ENCODE assay signal across 40 cellular contexts in the genomic region with DNA sequence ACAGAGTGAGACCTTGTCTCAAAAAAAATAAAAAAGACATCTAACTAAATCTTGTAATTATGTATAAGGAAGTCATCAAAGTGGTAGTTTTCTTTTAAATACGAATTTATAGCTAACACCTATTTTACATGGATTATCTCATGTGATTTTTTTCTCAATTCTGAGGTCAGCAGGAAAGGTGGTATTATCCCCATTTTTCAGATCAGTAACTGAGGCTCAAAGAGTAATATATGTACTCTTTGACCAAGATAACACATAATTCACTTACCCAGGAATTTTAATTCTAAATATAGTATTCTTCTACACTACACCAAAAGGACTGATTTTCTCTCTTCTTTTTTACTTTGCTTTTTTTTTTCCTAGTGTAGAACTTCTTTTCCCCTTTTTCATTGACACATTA. TPM values are rescaled to one million over a fixed set of nuclear protein-coding genes. Genes with fewer than 3 reads are reported as not detected.
"Had no signal": no experiment of that assay in that cellular context is flagged by ENCODE, and none has a peak within 500 bp of the region (broad histone marks: within the 10 kb centered on the region; RNA-seq: fewer than 3 reads in every experiment).

No MANE protein-coding gene starts in this region.

- H3K4me3 ChIP-seq: adrenal gland, body of pancreas, breast epithelium had no signal

- H3K9me3 Mint-ChIP-seq: activated B cell treated with CpG ODN at 0.5 μM for 24 hours; activated CD4-positive, alpha-beta T cell treated with anti-CD3 and anti-CD28 coated beads, Interleukin-2, amount 10 ng/mL, durations not matched to agents 24 days and 14 days; activated naive CD4-positive, alpha-beta T cell treated with anti-CD3 and anti-CD28 coated beads, Interleukin-2, amount 50 U/mL, for 72 hours; activated T-cell treated with anti-CD3 and anti-CD28 coated beads, Interleukin-2, amount 50 U/mL, for 4 hours; activated T-helper 17 cell treated with anti-CD3 and anti-CD28 coated beads, Interleukin-2, amount 50 U/mL, for 72 hours had no signal

- H3K27ac Mint-ChIP-seq: activated B cell treated with CpG ODN at 0.5 μM for 24 hours; activated CD4-positive, alpha-beta memory T cell treated with anti-CD3 and anti-CD28 coated beads, Interleukin-2, amount 10 ng/mL, durations not matched to agents 7 days and 5 days; activated CD4-positive, alpha-beta T cell treated with anti-CD3 and anti-CD28 coated beads for 36 hours; activated CD4-positive, alpha-beta T cell treated with anti-CD3 and anti-CD28 coated beads, Interleukin-2, amount 10 ng/mL, durations not matched to agents 24 days and 14 days; activated naive CD4-positive, alpha-beta T cell treated with anti-CD3 and anti-CD28 coated beads for 36 hours; activated naive CD4-positive, alpha-beta T cell treated with anti-CD3 and anti-CD28 coated beads, Interleukin-2, amount 50 U/mL, for 72 hours; activated naive CD8-positive, alpha-beta T cell treated with anti-CD3 and anti-CD28 coated beads for 36 hours; activated T-cell treated with anti-CD3 and anti-CD28 coated beads, Interleukin-2, amount 50 U/mL, for 72 hours; activated T-helper 1 cell treated with anti-CD3 and anti-CD28 coated beads, Interleukin-12 subunit alpha, Interleukin-12 subunit beta, Interleukin-2, Interleukin-4 antibody, amounts not matched to agents 30 ng/mL and 10 ng/mL and 1 ng/mL, durations not matched to agents 14 hours and 24 hours and 36 hours; T-helper 1 cell treated with Interleukin-12 subunit alpha and Interleukin-12 subunit beta and Interleukin-4 antibody, amounts not matched to agents 30 μg/mL and 1 μg/mL, for 36 hours; T-helper 2 cell treated with Interferon-gamma antibody and Interleukin-4, amounts not matched to agents 5 μg/mL and 100 μg/mL, for 36 hours had no signal

- FAIRE-seq: astrocyte, TTC549 had no signal

- H3K27me3 Mint-ChIP-seq: activated B cell treated with CpG ODN at 0.5 μM for 24 hours; activated CD4-positive, alpha-beta memory T cell treated with anti-CD3 and anti-CD28 coated beads, Interleukin-2, amount 10 ng/mL, durations not matched to agents 7 days and 5 days; activated CD4-positive, alpha-beta T cell treated with anti-CD3 and anti-CD28 coated beads for 36 hours; activated CD4-positive, alpha-beta T cell treated with anti-CD3 and anti-CD28 coated beads, Interleukin-2, amount 10 ng/mL, durations not matched to agents 24 days and 14 days; activated naive CD8-positive, alpha-beta T cell treated with anti-CD3 and anti-CD28 coated beads for 36 hours; activated T-helper 17 cell treated with anti-CD3 and anti-CD28 coated beads, Interleukin-2, amount 50 U/mL, for 72 hours had no signal

- H3K4me3 Mint-ChIP-seq: activated B cell treated with CpG ODN at 0.5 μM for 24 hours; activated CD4-positive, alpha-beta memory T cell treated with anti-CD3 and anti-CD28 coated beads, Interleukin-2, amount 10 ng/mL, durations not matched to agents 7 days and 5 days; activated CD4-positive, alpha-beta T cell treated with anti-CD3 and anti-CD28 coated beads for 36 hours; activated CD4-positive, alpha-beta T cell treated with anti-CD3 and anti-CD28 coated beads, Interleukin-2, amount 10 ng/mL, durations not matched to agents 24 days and 14 days; activated naive CD4-positive, alpha-beta T cell treated with anti-CD3 and anti-CD28 coated beads for 36 hours; activated naive CD8-positive, alpha-beta T cell treated with anti-CD3 and anti-CD28 coated beads for 36 hours; activated T-cell treated with anti-CD3 and anti-CD28 coated beads, Interleukin-2, amount 50 U/mL, for 4 hours; activated T-cell treated with anti-CD3 and anti-CD28 coated beads, Interleukin-2, amount 50 U/mL, for 72 hours; activated T-helper 1 cell treated with anti-CD3 and anti-CD28 coated beads, Interleukin-12 subunit alpha, Interleukin-12 subunit beta, Interleukin-2, Interleukin-4 antibody, amounts not matched to agents 30 ng/mL and 10 ng/mL and 1 ng/mL, durations not matched to agents 14 hours and 24 hours and 36 hours; activated T-helper 17 cell treated with anti-CD3 and anti-CD28 coated beads, Interleukin-2, amount 50 U/mL, for 72 hours; T-helper 1 cell treated with Interleukin-12 subunit alpha and Interleukin-12 subunit beta and Interleukin-4 antibody, amounts not matched to agents 30 μg/mL and 1 μg/mL, for 36 hours; T-helper 2 cell treated with Interferon-gamma antibody and Interleukin-4, amounts not matched to agents 5 μg/mL and 100 μg/mL, for 36 hours had no signal

- H3K27me3 ChIP-seq: adrenal gland, body of pancreas, brain microvascular endothelial cell, breast epithelium had no signal

- DNase-seq: activated B cell treated with CpG ODN at 0.5 μM for 24 hours; activated CD4-positive, alpha-beta memory T cell treated with anti-CD3 and anti-CD28 coated beads, Interleukin-2, amount 10 ng/mL, durations not matched to agents 7 days and 5 days; activated CD4-positive, alpha-beta T cell treated with anti-CD3 and anti-CD28 coated beads for 1 hour; activated CD4-positive, alpha-beta T cell treated with anti-CD3 and anti-CD28 coated beads for 36 hours; activated CD4-positive, alpha-beta T cell treated with anti-CD3 and anti-CD28 coated beads, Interleukin-2, amount 10 ng/mL, durations not matched to agents 24 days and 14 days; activated CD4-positive, alpha-beta T cell treated with anti-CD3 and anti-CD28 coated beads, Interleukin-2, amount 50 U/mL, for 48 hours; activated CD8-positive, alpha-beta memory T cell treated with anti-CD3 and anti-CD28 coated beads, Interleukin-2, amount 50 U/mL, for 4 hours; activated effector memory CD4-positive, alpha-beta T cell treated with anti-CD3 and anti-CD28 coated beads, Interleukin-2, amount 50 U/mL, for 16 hours; activated gamma-delta T cell treated with Interleukin-2 at 50 U/mL for 16 hours; activated naive CD4-positive, alpha-beta T cell; activated naive CD4-positive, alpha-beta T cell treated with anti-CD3 and anti-CD28 coated beads for 36 hours; activated naive CD4-positive, alpha-beta T cell treated with anti-CD3 and anti-CD28 coated beads, Interleukin-2, amount 50 U/mL, for 16 hours; activated naive CD8-positive, alpha-beta T cell treated with anti-CD3 and anti-CD28 coated beads for 36 hours; activated T-cell treated with anti-CD3 and anti-CD28 coated beads for 4 hours; activated T-cell treated with anti-CD3 and anti-CD28 coated beads, Interleukin-2, amount 50 U/mL, for 1 hour; activated T-cell treated with anti-CD3 and anti-CD28 coated beads, Interleukin-2, amount 50 U/mL, for 4 hours; activated T-cell treated with anti-CD3 and anti-CD28 coated beads, Interleukin-2, amount 50 U/mL, for 72 hours; adrenal gland; amniotic stem cell; body of pancreas; brain microvascular endothelial cell; central memory CD4-positive, alpha-beta T cell; cerebellar nuclear complex; SW 1271; T-helper 1 cell; T-helper 2 cell; T-helper 9 cell had no signal

- H3K9me3 ChIP-seq: body of pancreas, breast epithelium had no signal

- H3K4me1 ChIP-seq: body of pancreas, breast epithelium had no signal

- H3K27ac ChIP-seq: adrenal gland, body of pancreas, brain microvascular endothelial cell, breast epithelium, VCaP had no signal

- H3K36me3 ChIP-seq: adrenal gland, brain microvascular endothelial cell, breast epithelium had no signal

- ATAC-seq: activated CD4-positive, alpha-beta T cell treated with anti-CD3 and anti-CD28 coated beads for 36 hours; activated naive CD4-positive, alpha-beta T cell treated with anti-CD3 and anti-CD28 coated beads, Interleukin-2, amount 50 U/mL, for 72 hours; activated T-cell treated with anti-CD3 and anti-CD28 coated beads, Interleukin-2, amount 50 U/mL, for 4 hours; activated T-cell treated with anti-CD3 and anti-CD28 coated beads, Interleukin-2, amount 50 U/mL, for 72 hours; activated T-helper 17 cell treated with anti-CD3 and anti-CD28 coated beads, Interleukin-2, amount 50 U/mL, for 72 hours; body of pancreas had no signal

RNA-seq across cellular contexts. Expression of gene DIO1, which starts 42.4 kb away (rescaled TPM):
- total RNA-seq: activated B cell treated with CpG ODN at 0.5 μM for 24 hours; activated CD4-positive, alpha-beta memory T cell treated with anti-CD3 and anti-CD28 coated beads, Interleukin-2, amount 10 ng/mL, durations not matched to agents 7 days and 5 days; activated CD4-positive, alpha-beta T cell treated with anti-CD3 and anti-CD28 coated beads for 36 hours; activated CD4-positive, alpha-beta T cell treated with anti-CD3 and anti-CD28 coated beads, Interleukin-2, amount 10 ng/mL, durations not matched to agents 24 days and 14 days; activated CD8-positive, alpha-beta memory T cell treated with anti-CD3 and anti-CD28 coated beads for 36 hours; activated naive CD4-positive, alpha-beta T cell treated with anti-CD3 and anti-CD28 coated beads for 36 hours; activated naive CD4-positive, alpha-beta T cell treated with anti-CD3 and anti-CD28 coated beads, Interleukin-2, amount 50 U/mL, for 72 hours; activated naive CD8-positive, alpha-beta T cell treated with anti-CD3 and anti-CD28 coated beads for 36 hours; activated T-cell treated with anti-CD3 and anti-CD28 coated beads, Interleukin-2, amount 50 U/mL, for 4 hours; activated T-cell treated with anti-CD3 and anti-CD28 coated beads, Interleukin-2, amount 50 U/mL, for 72 hours; activated T-helper 1 cell treated with anti-CD3 and anti-CD28 coated beads, Interleukin-12 subunit alpha, Interleukin-12 subunit beta, Interleukin-2, Interleukin-4 antibody, amounts not matched to agents 30 ng/mL and 10 ng/mL and 1 ng/mL, durations not matched to agents 14 hours and 24 hours and 36 hours; activated T-helper 17 cell treated with anti-CD3 and anti-CD28 coated beads, Interleukin-2, amount 50 U/mL, for 72 hours; aorta; astrocyte; body of pancreas; cardiac septum; chondrocyte had no signal
- polyA plus RNA-seq: aorta had no signal
